Comparison of ENCODE assay signal across 1 cellular context in genomic region chr5:59709346-59709821, GRCh38.
TF ChIP-seq lines count a peak whose summit lies in the region.

No MANE protein-coding gene starts in this region.

TF ChIP-seq in A549, 52 proteins besides CTCF, POLR2A, EP300 and RAD21 (continued from another document):
- no peak for TF ChIP-seq ESRRA (IDR thresholded peaks at IDR 0.05; ENCODE audit: borderline replicate concordance, low read length)
